Comparison of ENCODE assay signal across 11 cellular contexts in the genomic region with DNA sequence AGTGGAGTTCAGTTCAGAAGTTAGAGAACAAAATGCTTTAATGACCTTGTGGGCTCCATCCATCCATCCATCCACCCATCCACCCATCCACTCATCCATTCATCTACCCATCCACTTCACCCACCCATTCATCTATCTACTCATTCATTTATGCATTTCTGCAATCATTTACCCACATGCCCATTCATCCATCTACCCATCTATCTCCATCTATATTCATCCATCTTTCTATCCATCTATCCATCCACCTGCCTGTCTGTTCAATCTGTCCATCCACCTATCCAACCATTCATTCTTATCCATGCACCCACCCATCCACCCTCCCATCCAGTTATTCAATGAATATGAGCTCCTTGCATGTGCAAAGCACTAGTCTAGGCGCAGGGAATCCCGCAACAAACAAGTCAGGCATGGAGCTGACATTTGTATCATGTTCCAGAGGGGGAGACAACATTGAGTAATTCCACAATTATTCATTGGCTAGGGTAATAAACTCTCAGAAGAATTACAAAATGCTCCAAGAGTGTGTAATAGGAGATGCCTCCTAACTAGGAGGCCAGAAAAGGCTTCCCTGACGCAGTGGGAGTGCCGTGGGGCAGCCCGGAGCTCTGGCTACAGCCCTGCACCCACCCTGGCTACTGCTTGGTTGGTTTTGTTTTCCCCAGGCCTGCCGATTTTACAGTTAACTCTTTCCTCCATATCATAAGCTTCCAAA.
A peak's percentile ranks its signal among the peaks of the same experiment; 100 is the strongest.
DNase-seq lines count a peak whose midpoint lies in the region; ATAC-seq and TF ChIP-seq lines count a peak whose summit lies in the region.
"Had no signal": no experiment of that assay in that cellular context is flagged by ENCODE, and none has a peak within 500 bp of the region (broad histone marks: within the 10 kb centered on the region; RNA-seq: fewer than 3 reads in every experiment).

No MANE protein-coding gene starts in this region.

- H3K36me3 ChIP-seq in GM23248 (ENCODE audit: low read depth) (no peaks in the 10 kb centered on the region), WERI-Rb-1 (no peaks in the 10 kb centered on the region)

- H2AFZ ChIP-seq in GM23248: no peak overlapping the region

- H3K27me3 ChIP-seq in GM23248 (replicated peaks; ENCODE audit: insufficient read depth) (no peaks in the 10 kb centered on the region), WERI-Rb-1 (ENCODE audit: insufficient read depth, low read depth, severe bottlenecking) (no peaks in the 10 kb centered on the region)

- H3K9ac ChIP-seq in GM23248: peak overlapping the region; percentile 61

- 1% methylated on average over 6 of the region's 6 CpGs for WGBS in GM23248 (ENCODE audit: low coverage in 1 of 2, low lambda C conversion rate in 2 of 2, missing lambda C conversion rate in 2 of 2), 2 experiments

- H3K9me2 ChIP-seq in GM23248 (ENCODE audit: insufficient read depth): no peaks in the 10 kb centered on the region

- intact Hi-C loops in left ventricle myocardium superior (cut with micrococcal nuclease): no loop called here
- intact Hi-C loops in sciatic nerve (cut with DNase I): no loop called here

- peaks cover 62% of the 10 kb centered on the region for H3K4me1 ChIP-seq in GM23248 (ENCODE audit: insufficient read depth)

- H4K20me1 ChIP-seq in GM23248 (ENCODE audit: insufficient read depth): no peaks in the 10 kb centered on the region

- H3K4me3 ChIP-seq in GM23248 (no peak overlapping the region), WERI-Rb-1 (ENCODE audit: low read depth, low read length) (no peak overlapping the region)

- peaks cover 45% of the 10 kb centered on the region for H3F3A ChIP-seq in GM23248 (ENCODE audit: insufficient read depth)

- H3K27ac ChIP-seq in GM23248 (peak overlapping the region; percentile 51), WERI-Rb-1 (no peak overlapping the region)

- no peaks in the 10 kb centered on the region for H3K79me2 ChIP-seq in GM23248 (ENCODE audit: insufficient read depth)

- DNase-seq in GM23248 (peak; percentile 95), amniotic stem cell (lab: John Stamatoyannopoulos, UW) (peak; percentile 62), left ventricle myocardium superior (peak; percentile 77), sciatic nerve (ENCODE audit: low spot score) (no peak), DMS53 (lab: John Stamatoyannopoulos, UW) (no peak), WERI-Rb-1 (no peak)
- DNase-seq: activated CD4-positive, alpha-beta memory T cell treated with anti-CD3 and anti-CD28 coated beads for 36 hours; NK-92 treated with Interleukin-12 subunit alpha and Interleukin-12 subunit beta, amount 100 ng/mL, for 24 hours; stimulated activated naive CD4-positive, alpha-beta T cell had no signal

- H3K9me3 ChIP-seq in GM23248 (ENCODE audit: low read depth) (no peaks in the 10 kb centered on the region), WERI-Rb-1 (ENCODE audit: severe bottlenecking) (peaks cover 1% of the 10 kb centered on the region)

- peak overlapping the region; percentile 76 for H3K4me2 ChIP-seq in GM23248 (ENCODE audit: unreplicated experiment)

- peak; percentile 70 for ATAC-seq in left ventricle myocardium superior
- peak; percentile 83 for ATAC-seq in sciatic nerve
- ATAC-seq in HG03135 (IDR thresholded peaks at IDR 0.05; ENCODE audit: unreplicated experiment): no peak
- ATAC-seq in GM19467 (IDR thresholded peaks at IDR 0.05; ENCODE audit: unreplicated experiment): no peak

- no peak for TF ChIP-seq CTCF in WERI-Rb-1 (IDR thresholded peaks at IDR 0.05; ENCODE audit: low read depth, low read length)

- in situ Hi-C loops in GM23248 (cut with MboI): loop anchor here (10.0 kb wide), 1 partner anchor 249 kb away; a partner anchor contains a TSS

Comparison
In these comparisons a context has a peak if more than half of its experiments do, and no peak if none do; other contexts are left out.
1. DNase-seq: peak in GM23248 (single experiment), amniotic stem cell (single experiment) and left ventricle myocardium superior (single experiment); none in sciatic nerve (single experiment), DMS53 (single experiment) and WERI-Rb-1 (single experiment).
2. ATAC-seq: peak in left ventricle myocardium superior (single experiment) and sciatic nerve (single experiment); none in HG03135 (single experiment) and GM19467 (single experiment).